In genomic region chr1:7588457-7588827, GRCh38 we compare ENCODE assay signal across 23 cellular contexts.
"Had no signal": no experiment of that assay in that cellular context is flagged by ENCODE, and none has a peak within 500 bp of the region (broad histone marks: within the 10 kb centered on the region; RNA-seq: fewer than 3 reads in every experiment).

No MANE protein-coding gene starts in this region.

- H3K4me3 ChIP-seq: esophagus squamous epithelium, gastrocnemius medialis, lung, neural progenitor cell, psoas muscle, right atrium auricular region, skin epidermis, stomach, testis had no signal

- DNase-seq: activated CD4-positive, alpha-beta memory T cell treated with anti-CD3 and anti-CD28 coated beads for 36 hours; activated CD4-positive, alpha-beta T cell treated with anti-CD3 and anti-CD28 coated beads for 4 hours; activated gamma-delta T cell treated with Interleukin-2 at 50 U/mL for 16 hours; activated T-cell treated with anti-CD3 and anti-CD28 coated beads for 4 hours; amniotic stem cell; cerebellar nuclear complex; cortex of kidney; endodermal cell; esophagus squamous epithelium; islet precursor cell; naive thymus-derived CD4-positive, alpha-beta T cell; psoas muscle; stomach; T1000; testis had no signal

- H3K9me3 ChIP-seq: esophagus squamous epithelium, gastrocnemius medialis, psoas muscle, right atrium auricular region, stomach, testis had no signal

- H3K4me1 ChIP-seq: esophagus squamous epithelium, gastrocnemius medialis, neural progenitor cell, psoas muscle had no signal

- H3K27me3 ChIP-seq: esophagus squamous epithelium, gastrocnemius medialis, neural progenitor cell, right atrium auricular region, testis had no signal

- H3K36me3 ChIP-seq: esophagus squamous epithelium, gastrocnemius medialis, neural progenitor cell, right atrium auricular region, stomach had no signal

- ATAC-seq: activated naive CD4-positive, alpha-beta T cell treated with anti-CD3 and anti-CD28 coated beads, Interleukin-2, amount 50 U/mL, for 72 hours; gastrocnemius medialis; left colon; naive thymus-derived CD4-positive, alpha-beta T cell; psoas muscle; WTC11 had no signal

- H3K27ac ChIP-seq: esophagus squamous epithelium, gastrocnemius medialis, neural progenitor cell, psoas muscle, right atrium auricular region, skin epidermis, stomach, testis had no signal
